In genomic region chr4:13641084-13641483, GRCh38 we compare ENCODE assay signal across 2 cellular contexts.
TF ChIP-seq lines count a peak whose summit lies in the region.

No MANE protein-coding gene starts in this region.

TF ChIP-seq in A549, 52 proteins besides CTCF, POLR2A, EP300 and RAD21:
- TF ChIP-seq PBX3 (IDR thresholded peaks at IDR 0.05) (no peak), E2F6 (IDR thresholded peaks at IDR 0.05; ENCODE audit: borderline replicate concordance, low read depth) (no peak)

TF ChIP-seq in H1, 55 proteins besides CTCF, POLR2A, EP300 and RAD21:
- no peak for TF ChIP-seq PHF8 (conservative IDR thresholded peaks at IDR 0.05; ENCODE audit: low read depth, low read length)
- no peak for TF ChIP-seq USF2 (IDR thresholded peaks at IDR 0.05; ENCODE audit: low read length)
- TF ChIP-seq NRF1 (IDR thresholded peaks at IDR 0.05; ENCODE audit: low read depth, low read length) = no peak
- no peak for TF ChIP-seq CTBP2 (IDR thresholded peaks at IDR 0.05; ENCODE audit: borderline replicate concordance, insufficient read depth, insufficient read length, low read length)
- TF ChIP-seq ATF3 (IDR thresholded peaks at IDR 0.05; ENCODE audit: insufficient read depth, low read depth, low read length) = no peak
- TF ChIP-seq ASH2L (IDR thresholded peaks at IDR 0.05; ENCODE audit: low read length) = no peak
- no peak for TF ChIP-seq E2F6 (IDR thresholded peaks at IDR 0.05)
- no peak for TF ChIP-seq CHD7 (IDR thresholded peaks at IDR 0.05; ENCODE audit: insufficient replicate concordance, low read length)
- no peak for TF ChIP-seq NANOG (IDR thresholded peaks at IDR 0.05; ENCODE audit: insufficient read depth, low read depth, low read length, poor library complexity, severe bottlenecking)
- no peak for TF ChIP-seq FOSL1 (IDR thresholded peaks at IDR 0.05; ENCODE audit: insufficient read depth, low read depth, low read length)
- no peak for TF ChIP-seq SIX5 (IDR thresholded peaks at IDR 0.05; ENCODE audit: low read depth, low read length)
- TF ChIP-seq GABPA (IDR thresholded peaks at IDR 0.05; ENCODE audit: borderline replicate concordance, insufficient read depth, low read length) = no peak
- no peak for TF ChIP-seq RNF2 (IDR thresholded peaks at IDR 0.05; ENCODE audit: borderline replicate concordance, low read depth, low read length, missing control alignments, poor library complexity, severe bottlenecking)
- TF ChIP-seq RBBP5 (IDR thresholded peaks at IDR 0.05; ENCODE audit: borderline replicate concordance, low read depth, low read length) = no peak
